8 cellular contexts compared by ENCODE assay signal in genomic region chr13:20702530-20702929, GRCh38. TPM values are rescaled to one million over a fixed set of nuclear protein-coding genes. Genes with fewer than 3 reads are reported as not detected.
DNase-seq lines count a peak whose midpoint lies in the region; ATAC-seq, FAIRE-seq and TF ChIP-seq lines count a peak whose summit lies in the region.

No MANE protein-coding gene starts in this region.

- H3K27me3 ChIP-seq in GM23338 (ENCODE audit: insufficient read depth) (peaks cover 33% of the 10 kb centered on the region), ascending aorta (no peaks in the 10 kb centered on the region), mesenchymal stem cell (ENCODE audit: control insufficient read depth in 1 of 2, insufficient read depth in 1 of 2, low read length in 2 of 2) (peaks cover 0 to 9% of the 10 kb centered on the region in 2 experiments)

- no peak for TF ChIP-seq RAD21 in A549 (conservative IDR thresholded peaks at IDR 0.05 in 1 of 2, IDR thresholded peaks at IDR 0.05 in 1 of 2)

- no peak overlapping the region for H3K23ac ChIP-seq in mesenchymal stem cell (ENCODE audit: low read length in 2 of 2)

- H4K20me1 ChIP-seq in GM23338 (replicated peaks; ENCODE audit: insufficient read depth), result no peaks in the 10 kb centered on the region

- FAIRE-seq in A549 (lab: Jason Lieb, UNC), result no peak

- H3K4me3 ChIP-seq in A549, result peak overlapping the region; percentile 63
- H3K4me3 ChIP-seq in GM23338, result peak overlapping the region; percentile 86
- H3K4me3 ChIP-seq in ascending aorta, result peak overlapping the region; percentile 72 to 95
- H3K4me3 ChIP-seq in mesenchymal stem cell (ENCODE audit: insufficient read depth in 1 of 2, low read depth in 1 of 2, low read length in 2 of 2), result peak overlapping the region in 1 of 2 experiments; percentile 85

- H3K4me3 Mint-ChIP-seq in GM23338, result peak overlapping the region; percentile 85

- no peaks in the 10 kb centered on the region for H3K9me2 ChIP-seq in GM23338 (ENCODE audit: insufficient read depth)

- no peaks in the 10 kb centered on the region for H3K79me2 ChIP-seq in GM23338 (replicated peaks; ENCODE audit: insufficient read depth)

- H2AFZ ChIP-seq in GM23338 (peak overlapping the region; percentile 93), mesenchymal stem cell (ENCODE audit: low read depth, low read length) (no peak overlapping the region)

- H3K9me3 ChIP-seq in A549, result no peaks in the 10 kb centered on the region
- no peaks in the 10 kb centered on the region for H3K9me3 ChIP-seq in ascending aorta
- no peaks in the 10 kb centered on the region for H3K9me3 ChIP-seq in mesenchymal stem cell (ENCODE audit: control insufficient read depth, low read length)

- peaks cover 8% of the 10 kb centered on the region for H3K4me1 Mint-ChIP-seq in GM23338

- peak overlapping the region; percentile 88 for H3K9ac ChIP-seq in mesenchymal stem cell (ENCODE audit: low read length)

- no peak overlapping the region for H2BK12ac ChIP-seq in mesenchymal stem cell (ENCODE audit: low read length in 2 of 2)

- H3K27ac Mint-ChIP-seq in GM23338, result no peak overlapping the region

- H3K4me1 ChIP-seq in A549 (peaks cover 10% of the 10 kb centered on the region), GM23338 (ENCODE audit: insufficient read depth) (peaks cover 7% of the 10 kb centered on the region), ascending aorta (peaks cover 3% of the 10 kb centered on the region in 2 donors), mesenchymal stem cell (ENCODE audit: control insufficient read depth, insufficient read depth, low read depth, low read length) (peaks cover 11% of the 10 kb centered on the region)

- TF ChIP-seq POLR2A in A549 (IDR thresholded peaks at IDR 0.05; ENCODE audit: low read length), result no peak

- DNase-seq in A549 (ENCODE audit: low read depth in 1 of 2, low spot score in 1 of 2) (no peak), GM23338 (ENCODE audit: low spot score) (no peak), ascending aorta (ENCODE audit: low spot score in 2 of 2) (no peak), mesenchymal stem cell (peak; percentile 16), ureter (ENCODE audit: low spot score) (no peak), NCI-H2171 (lab: John Stamatoyannopoulos, UW) (no peak), NK-92 (lab: John Stamatoyannopoulos, UW; ENCODE audit: unreplicated experiment) (no peak)

- H3K4ac ChIP-seq in mesenchymal stem cell (ENCODE audit: low read depth in 1 of 2, low read length in 2 of 2), result no peak overlapping the region

- TF ChIP-seq EP300 in A549 (IDR thresholded peaks at IDR 0.05), result no peak

- H3F3A ChIP-seq in GM23338 (replicated peaks; ENCODE audit: low read depth), result peaks cover 4% of the 10 kb centered on the region; the same call in 1 of the 2 replicates

- H4K91ac ChIP-seq in mesenchymal stem cell (ENCODE audit: low read length), result no peak overlapping the region

- H3K79me1 ChIP-seq in mesenchymal stem cell (replicated peaks; ENCODE audit: low read length, poor library complexity, severe bottlenecking), result no peaks in the 10 kb centered on the region

- peak overlapping the region; percentile 80 for H3K4me2 ChIP-seq in A549
- peak overlapping the region; percentile 90 for H3K4me2 ChIP-seq in GM23338
- peak overlapping the region; percentile 99 for H3K4me2 ChIP-seq in mesenchymal stem cell (ENCODE audit: low read length, poor library complexity, severe bottlenecking)

- H3K18ac ChIP-seq in mesenchymal stem cell (ENCODE audit: low read depth in 1 of 2, low read length in 2 of 2), result no peak overlapping the region

- no peaks in the 10 kb centered on the region; the same call in 2 of the 3 replicates for H3K36me3 Mint-ChIP-seq in GM23338 (ENCODE audit: low read depth)

- TF ChIP-seq CTCF in A549 (IDR thresholded peaks at IDR 0.05) (no peak), GM23338 (conservative IDR thresholded peaks at IDR 0.05; ENCODE audit: low read depth in 2 of 2) (no peak), ascending aorta (IDR thresholded peaks at IDR 0.05) (no peak)

- no peaks in the 10 kb centered on the region for H3K36me3 ChIP-seq in GM23338 (ENCODE audit: insufficient read depth)
- H3K36me3 ChIP-seq in ascending aorta, result no peaks in the 10 kb centered on the region
- no peaks in the 10 kb centered on the region for H3K36me3 ChIP-seq in mesenchymal stem cell (ENCODE audit: control insufficient read depth in 1 of 2, insufficient read depth in 2 of 2, low read depth in 1 of 2, low read length in 2 of 2)

- H2AK5ac ChIP-seq in mesenchymal stem cell (ENCODE audit: low read length, severe bottlenecking), result no peak overlapping the region

- no peaks in the 10 kb centered on the region for H3K9me3 Mint-ChIP-seq in GM23338

- ATAC-seq in A549 (no peak), GM23338 (no peak), esophagus mucosa (no peak)

- intact Hi-C loops in ascending aorta (cut with DNase I), result loop anchor here (10.0 kb wide), 4 partner anchors 578 to 838 kb away; partner anchors contain the start of genes ZDHHC20, ZMYM2 and ZMYM5

- no peak overlapping the region for H4K8ac ChIP-seq in mesenchymal stem cell (ENCODE audit: low read length)

- H3K14ac ChIP-seq in mesenchymal stem cell (ENCODE audit: low read length in 2 of 2), result no peak overlapping the region

- no peak overlapping the region for H2BK15ac ChIP-seq in mesenchymal stem cell (ENCODE audit: low read depth, poor library complexity, severe bottlenecking)

- CTCF ChIA-PET in A549 (lab: Yijun Ruan, JAX), result interaction anchor here (1.1 kb wide), 1 partner anchor 12 kb away, joined by 3 read pairs; no protein-coding TSS in a partner anchor

- POLR2A ChIA-PET in A549 (lab: Yijun Ruan, JAX), result no interaction called here

- H3K27ac ChIP-seq in A549 (peak overlapping the region; percentile 62 to 96; a peak in 4 of 6 replicates), GM23338 (ENCODE audit: low read depth) (no peak overlapping the region), ascending aorta (peak overlapping the region in 1 of 2 donors; percentile 67), mesenchymal stem cell (ENCODE audit: low read length, poor library complexity, severe bottlenecking) (no peak overlapping the region)

- peaks cover 44% of the 10 kb centered on the region for H3K27me3 Mint-ChIP-seq in GM23338 (ENCODE audit: insufficient read depth, low read depth, poor library complexity)

- 81% methylated on average over 9 of the region's 9 CpGs for WGBS in A549 (ENCODE audit: missing lambda C conversion rate)
- WGBS in mesenchymal stem cell, result 47% methylated on average over 9 of the region's 9 CpGs

- H2BK5ac ChIP-seq in mesenchymal stem cell (ENCODE audit: low read depth, low read length, poor library complexity, severe bottlenecking), result no peak overlapping the region

- H2BK120ac ChIP-seq in mesenchymal stem cell (ENCODE audit: low read depth, low read length), result no peak overlapping the region

TF ChIP-seq in A549, 52 proteins besides CTCF, POLR2A, EP300 and RAD21 (continues in another document):
- TF ChIP-seq, protein P1, sequence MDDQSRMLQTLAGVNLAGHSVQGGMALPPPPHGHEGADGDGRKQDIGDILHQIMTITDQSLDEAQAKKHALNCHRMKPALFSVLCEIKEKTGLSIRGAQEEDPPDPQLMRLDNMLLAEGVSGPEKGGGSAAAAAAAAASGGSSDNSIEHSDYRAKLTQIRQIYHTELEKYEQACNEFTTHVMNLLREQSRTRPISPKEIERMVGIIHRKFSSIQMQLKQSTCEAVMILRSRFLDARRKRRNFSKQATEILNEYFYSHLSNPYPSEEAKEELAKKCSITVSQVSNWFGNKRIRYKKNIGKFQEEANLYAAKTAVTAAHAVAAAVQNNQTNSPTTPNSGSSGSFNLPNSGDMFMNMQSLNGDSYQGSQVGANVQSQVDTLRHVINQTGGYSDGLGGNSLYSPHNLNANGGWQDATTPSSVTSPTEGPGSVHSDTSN (IDR thresholded peaks at IDR 0.05), result no peak

TF ChIP-seq in GM23338, 12 proteins besides CTCF, POLR2A, EP300 and RAD21 (continues in another document):
- TF ChIP-seq EZH2 (IDR thresholded peaks at IDR 0.05; ENCODE audit: low read depth, unreplicated experiment) (no peak), ZNF114 (CRISPR knock-in tag; IDR thresholded peaks at IDR 0.05) (no peak), POLR2AphosphoS5 (IDR thresholded peaks at IDR 0.05; ENCODE audit: low read depth) (no peak), JUNB (IDR thresholded peaks at IDR 0.05; ENCODE audit: unreplicated experiment) (no peak), CREB1 (CRISPR knock-in tag; IDR thresholded peaks at IDR 0.05; ENCODE audit: low read depth) (no peak), ETS1 (IDR thresholded peaks at IDR 0.05) (no peak), EZH2phosphoT487 (IDR thresholded peaks at IDR 0.05; ENCODE audit: unreplicated experiment) (no peak)

RNA-seq across cellular contexts. Expression of gene IL17D, which starts 1.0 kb away (rescaled TPM):
- polyA plus RNA-seq in A549 (2011; rRNA removed), result 0.30 and 0.32 TPM in 2 replicates
- 0.33 and 0.74 TPM in 2 replicates for polyA plus RNA-seq in A549 (2012; cell fraction: cytosol; rRNA removed)
- polyA plus RNA-seq in A549 (2012; cell fraction: nucleus; rRNA removed), result 0.48 and 0.67 TPM in 2 replicates
- polyA plus RNA-seq in A549 (2017; fragmentation: RNase III; extraction: RNeasy Plus Mini Kit Qiagen cat#74134 plus additional on column Dnase treatment), result 0.38 to 0.67 TPM (median 0.44 TPM) in 3 replicates
- polyA minus RNA-seq in A549 (2011; rRNA and poly(A)+ RNA removed), result not detected in 2 replicates
- 0.70 and 2.3 TPM in 2 replicates for total RNA-seq in GM23338 (2014; rRNA removed; shearing (Covaris generic))
- 1.6 and 3.3 TPM in 2 replicates for polyA plus RNA-seq in GM23338 (2016; fragmentation: Nextera tagmentation; extraction: Ambion mirVana)
- total RNA-seq in ascending aorta, result not detected
- 0.62 TPM for polyA plus RNA-seq in mesenchymal stem cell (2013, experiment 1 of 2)
- polyA plus RNA-seq in mesenchymal stem cell (2013, experiment 2 of 2), result 0.53 TPM
- total RNA-seq in esophagus mucosa, result 0.28 TPM
- total RNA-seq in ureter, result 3.9 TPM

Comparison
In these comparisons a context has a peak if more than half of its experiments do, and no peak if none do; other contexts are left out.
1. H3K27ac ChIP-seq: peak in A549 (2 of 2); none in GM23338 (single experiment) and mesenchymal stem cell (single experiment).
2. Peak in every context shown above with its lines, with median percentiles within 50 percentile points of each other: H3K4me2 ChIP-seq.